In the genomic region with DNA sequence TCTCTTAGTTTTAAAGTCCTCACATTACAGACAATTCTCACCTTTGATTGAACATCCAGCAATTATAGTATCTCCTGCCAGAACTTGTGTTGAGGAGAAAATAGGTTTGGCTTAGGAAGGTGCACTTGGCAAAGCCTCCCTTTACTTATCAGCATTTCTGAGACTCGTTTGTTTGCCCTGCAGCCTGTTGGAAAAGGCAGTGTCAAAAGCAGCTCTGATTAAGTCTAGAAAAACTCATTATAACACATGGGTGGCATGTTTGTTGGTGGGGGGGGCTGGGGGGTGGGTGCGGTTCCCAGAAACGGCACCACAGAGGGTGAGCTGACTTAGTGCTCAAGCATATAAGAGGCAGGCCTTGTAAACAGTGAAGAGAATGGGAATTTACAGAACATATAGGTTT, we compare ENCODE assay signal across 29 cellular contexts.
"Had no signal": no experiment of that assay in that cellular context is flagged by ENCODE, and none has a peak within 500 bp of the region (broad histone marks: within the 10 kb centered on the region; RNA-seq: fewer than 3 reads in every experiment).

No MANE protein-coding gene starts in this region.

- DNase-seq: activated B cell treated with CpG ODN at 0.5 μM for 24 hours; activated CD4-positive, alpha-beta T cell treated with anti-CD3 and anti-CD28 coated beads for 48 hours; activated CD4-positive, alpha-beta T cell treated with anti-CD3 and anti-CD28 coated beads, Interleukin-2, amount 50 U/mL, for 1 hour; activated CD4-positive, alpha-beta T cell treated with anti-CD3 and anti-CD28 coated beads, Interleukin-2, amount 50 U/mL, for 48 hours; activated CD8-positive, alpha-beta memory T cell treated with anti-CD3 and anti-CD28 coated beads for 24 hours; activated CD8-positive, alpha-beta T cell treated with anti-CD3 and anti-CD28 coated beads for 36 hours; activated effector memory CD4-positive, alpha-beta T cell treated with anti-CD3 and anti-CD28 coated beads, Interleukin-2, amount 50 U/mL, for 16 hours; activated naive CD4-positive, alpha-beta T cell treated with anti-CD3 and anti-CD28 coated beads for 36 hours; activated naive CD8-positive, alpha-beta T cell treated with anti-CD3 and anti-CD28 coated beads for 36 hours; activated naive CD8-positive, alpha-beta T cell treated with anti-CD3 and anti-CD28 coated beads, Interleukin-2, amount 50 U/mL, for 24 hours; activated T-cell treated with anti-CD3 and anti-CD28 coated beads, Interleukin-2, amount 50 U/mL, for 4 hours; adrenal gland; amygdala; aorta; caudate nucleus; cortex of kidney; dermis blood vessel endothelial cell; effector CD4-positive, alpha-beta T cell; effector memory CD8-positive, alpha-beta T cell; esophagus squamous epithelium; foreskin melanocyte; T-helper 1 cell; T-helper 17 cell; T1000; WERI-Rb-1 had no signal

- H3K9me3 ChIP-seq: adrenal gland, esophagus squamous epithelium, gastroesophageal sphincter had no signal

- H3K4me1 ChIP-seq: adrenal gland, esophagus squamous epithelium, gastroesophageal sphincter had no signal

- H3K36me3 ChIP-seq: adrenal gland, esophagus squamous epithelium, gastroesophageal sphincter, WERI-Rb-1 had no signal

- H3K27ac ChIP-seq: adrenal gland, epithelial cell of prostate, esophagus squamous epithelium, gastroesophageal sphincter, WERI-Rb-1 had no signal

- H3K4me3 ChIP-seq: adrenal gland, esophagus squamous epithelium, gastroesophageal sphincter had no signal

- H3K27me3 ChIP-seq: adrenal gland, esophagus squamous epithelium, gastroesophageal sphincter had no signal

- ATAC-seq: activated CD4-positive, CD25-positive, alpha-beta regulatory T cell treated with anti-CD3 and anti-CD28 coated beads, Interleukin-2, amount 50 U/mL, for 24 hours; activated CD8-positive, alpha-beta T cell treated with anti-CD3 and anti-CD28 coated beads for 36 hours; activated naive CD8-positive, alpha-beta T cell treated with anti-CD3 and anti-CD28 coated beads, Interleukin-2, amount 50 U/mL, for 24 hours; activated T-cell treated with anti-CD3 and anti-CD28 coated beads, Interleukin-2, amount 50 U/mL, for 4 hours; activated T-helper 17 cell treated with anti-CD3 and anti-CD28 coated beads, Interleukin-2, amount 50 U/mL, for 72 hours; effector memory CD8-positive, alpha-beta T cell; gastroesophageal sphincter; T-helper 17 cell had no signal
